ENCODE assay signal across 8 cellular contexts in the genomic region with DNA sequence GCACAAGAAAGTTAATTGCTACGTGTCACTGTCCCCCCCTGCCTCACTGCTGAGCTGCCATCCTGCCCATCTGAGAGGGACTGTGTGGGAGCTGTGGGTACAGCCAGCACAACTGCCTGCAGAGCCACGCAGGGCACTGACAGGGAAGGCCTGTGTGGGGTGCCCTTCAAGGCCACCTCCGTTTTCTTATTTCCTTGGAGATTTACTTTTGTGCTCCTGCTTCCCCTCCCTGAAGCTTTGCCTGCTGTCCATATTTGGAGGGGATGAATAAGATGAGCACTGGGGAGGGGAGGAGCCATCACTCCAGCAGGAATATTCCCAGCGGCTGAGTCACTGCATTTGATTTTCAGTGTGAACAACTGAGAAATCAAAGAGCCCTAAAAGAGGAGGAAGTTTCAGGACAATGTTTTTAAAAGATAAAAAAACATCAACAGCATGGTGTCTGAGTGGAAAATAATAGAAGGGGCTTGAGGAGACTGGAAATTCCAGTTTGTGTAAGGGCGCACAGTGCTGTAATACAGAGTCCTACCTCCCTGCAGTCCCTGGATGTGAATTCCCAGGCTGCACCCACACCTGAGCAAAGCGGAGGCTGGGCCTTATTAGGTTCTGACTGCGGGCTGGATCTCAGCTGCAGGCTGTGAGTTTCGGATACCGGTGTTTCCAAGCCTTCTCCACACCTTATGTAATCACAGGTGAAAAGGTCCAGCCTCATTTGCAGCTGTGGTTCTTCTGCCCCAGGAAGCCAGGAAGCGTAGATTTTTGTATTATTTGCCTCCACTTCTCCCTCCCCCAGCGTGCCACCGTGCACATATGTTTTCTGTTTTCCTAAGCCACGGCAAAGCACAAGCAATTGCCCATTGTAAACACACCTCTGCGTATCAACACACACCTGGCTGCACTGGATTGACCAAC.
DNase-seq lines count a peak whose midpoint lies in the region; ATAC-seq, FAIRE-seq and TF ChIP-seq lines count a peak whose summit lies in the region.

No MANE protein-coding gene starts in this region.

- ATAC-seq in sciatic nerve: peak; percentile 52
- ATAC-seq in HG02938 (IDR thresholded peaks at IDR 0.05; ENCODE audit: unreplicated experiment): no peak
- ATAC-seq in GM19023 (IDR thresholded peaks at IDR 0.05; ENCODE audit: unreplicated experiment): no peak

- DNase-seq in NCI-H82 (lab: John Stamatoyannopoulos, UW) (peak; percentile 66), NCI-H82 treated with DMSO at 0.1 percent for 48 hours (lab: John Stamatoyannopoulos, UW; ENCODE audit: unreplicated experiment) (no peak), RCC 7860 (ENCODE audit: low spot score) (peak; percentile 57), fibroblast of the aortic adventitia (ENCODE audit: low read depth) (peak; percentile 55), sciatic nerve (ENCODE audit: low spot score) (no peak)
- DNase-seq in central memory CD4-positive, alpha-beta T cell: no peak

- no peak overlapping the region for H3K4me3 ChIP-seq in fibroblast of the aortic adventitia (ENCODE audit: low read depth, low read length)

- intact Hi-C loops in sciatic nerve (cut with DNase I): no loop called here

- peak; percentile 80 for FAIRE-seq in RCC 7860 (lab: Jason Lieb, UNC)

- TF ChIP-seq CTCF in fibroblast of the aortic adventitia (IDR thresholded peaks at IDR 0.05; ENCODE audit: insufficient read depth, low read length): no peak

Comparison
In these comparisons a context has a peak if more than half of its experiments do, and no peak if none do; other contexts are left out.
1. DNase-seq: peak in NCI-H82 (single experiment), RCC 7860 (single experiment) and fibroblast of the aortic adventitia (single experiment); none in NCI-H82 treated with DMSO at 0.1 percent for 48 hours (single experiment), sciatic nerve (single experiment) and central memory CD4-positive, alpha-beta T cell (single experiment).